11 cellular contexts compared by ENCODE assay signal in the genomic region with DNA sequence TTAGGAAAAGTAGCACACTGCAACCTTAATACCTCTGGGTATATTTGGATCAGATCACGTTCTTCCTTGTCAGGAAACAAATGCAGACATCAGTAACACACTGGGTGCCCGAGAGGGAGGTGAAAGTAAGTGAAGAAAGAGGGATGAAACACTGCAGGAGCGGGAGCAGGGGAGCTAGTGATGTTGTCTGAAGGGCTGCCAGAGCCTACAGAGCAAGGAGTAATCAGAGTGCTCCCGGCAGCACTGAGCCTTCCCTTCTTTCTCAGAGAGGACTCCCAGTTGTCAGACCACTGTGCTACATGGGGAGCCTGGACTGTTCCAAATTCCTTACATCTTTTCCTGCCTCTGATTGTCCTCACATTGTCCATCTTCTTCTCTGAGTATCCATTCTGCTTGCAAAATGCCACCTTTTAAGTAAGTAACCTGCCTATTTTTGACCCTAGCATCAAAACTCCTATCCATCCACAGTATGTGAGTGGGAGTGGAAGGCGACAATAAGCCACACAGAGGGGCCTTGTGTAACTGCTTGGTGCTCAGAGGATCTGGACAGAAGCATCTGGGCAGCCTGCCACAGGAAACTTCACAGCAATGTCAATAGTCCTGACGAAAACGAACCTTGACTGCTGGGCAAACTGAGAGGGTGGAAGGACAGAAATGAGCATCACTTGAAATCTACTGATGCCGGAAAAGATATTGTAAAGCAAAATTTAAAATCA. TPM values are rescaled to one million over a fixed set of nuclear protein-coding genes. Genes with fewer than 3 reads are reported as not detected.
DNase-seq lines count a peak whose midpoint lies in the region; TF ChIP-seq lines count a peak whose summit lies in the region.
"Had no signal": no experiment of that assay in that cellular context is flagged by ENCODE, and none has a peak within 500 bp of the region (broad histone marks: within the 10 kb centered on the region; RNA-seq: fewer than 3 reads in every experiment).

No MANE protein-coding gene starts in this region.

- no peak for TF ChIP-seq CTCF in DOHH2 (IDR thresholded peaks at IDR 0.05; ENCODE audit: low read depth, low read length, poor library complexity, severe bottlenecking)
- no peak for TF ChIP-seq CTCF in ascending aorta (IDR thresholded peaks at IDR 0.05)
- no peak for TF ChIP-seq CTCF in sigmoid colon (IDR thresholded peaks at IDR 0.05)

- no peak for TF ChIP-seq POLR2A in sigmoid colon (IDR thresholded peaks at IDR 0.05)

- H3K27me3 ChIP-seq in DOHH2 (ENCODE audit: control insufficient read depth, low read length): no peaks in the 10 kb centered on the region
- no peaks in the 10 kb centered on the region for H3K27me3 ChIP-seq in ascending aorta
- H3K27me3 ChIP-seq in sigmoid colon: no peaks in the 10 kb centered on the region
- H3K27me3 ChIP-seq: neutrophil had no signal

- H4K20me1 ChIP-seq in DOHH2 (ENCODE audit: control insufficient read depth, insufficient read depth, low read depth, low read length): no peaks in the 10 kb centered on the region

- H3F3A ChIP-seq in DOHH2 (ENCODE audit: control insufficient read depth, insufficient read depth): no peaks in the 10 kb centered on the region

- H3K9me3 ChIP-seq in DOHH2 (ENCODE audit: control insufficient read depth, insufficient read depth, low read length) (no peaks in the 10 kb centered on the region), ascending aorta (no peaks in the 10 kb centered on the region), sigmoid colon (no peaks in the 10 kb centered on the region)
- H3K9me3 ChIP-seq: neutrophil had no signal

- TF ChIP-seq EP300 in sigmoid colon (IDR thresholded peaks at IDR 0.05): no peak

- H3K27ac ChIP-seq in DOHH2 (ENCODE audit: low read depth, low read length) (peak overlapping the region; percentile 53), ascending aorta (peak overlapping the region; percentile 52 to 55), sigmoid colon (peak overlapping the region; percentile 64 to 81 (median 70))
- H3K27ac ChIP-seq: neutrophil, WERI-Rb-1 had no signal

- H3K36me3 ChIP-seq in DOHH2 (ENCODE audit: control insufficient read depth, low read length) (peaks cover 3% of the 10 kb centered on the region; the same call in 1 of the 2 replicates), ascending aorta (no peaks in the 10 kb centered on the region), sigmoid colon (no peaks in the 10 kb centered on the region)
- H3K36me3 ChIP-seq: neutrophil, WERI-Rb-1 had no signal

- H3K4me3 ChIP-seq in DOHH2 (ENCODE audit: low read length): peak overlapping the region; percentile 61
- no peak overlapping the region for H3K4me3 ChIP-seq in ascending aorta
- H3K4me3 ChIP-seq in sigmoid colon: no peak overlapping the region

- DNase-seq in ascending aorta (ENCODE audit: low spot score in 2 of 2) (no peak), inferior parietal cortex (ENCODE audit: extremely low spot score) (peak; percentile 57), sigmoid colon (no peak), LoVo (ENCODE audit: low spot score) (no peak), CD1c-positive myeloid dendritic cell (ENCODE audit: extremely low spot score) (no peak), NOMO-1 treated with DMSO at 0.1 percent for 48 hours (lab: John Stamatoyannopoulos, UW; ENCODE audit: unreplicated experiment) (no peak)
- no peak for DNase-seq in stimulated activated naive CD4-positive, alpha-beta T cell (lab: John Stamatoyannopoulos, UW)
- DNase-seq: NCI-H82, WERI-Rb-1 had no signal

- intact Hi-C loops in ascending aorta (cut with DNase I): no loop called here
- intact Hi-C loops in sigmoid colon (cut with DNase I): no loop called here

- no peaks in the 10 kb centered on the region for H3K79me2 ChIP-seq in DOHH2 (ENCODE audit: control insufficient read depth, low read length)

- WGBS in sigmoid colon, 2 donors: 55 to 79% methylated on average over 8 of the region's 8 CpGs

- peaks cover 25% of the 10 kb centered on the region for H3K4me1 ChIP-seq in DOHH2 (ENCODE audit: control insufficient read depth, low read length)
- H3K4me1 ChIP-seq in ascending aorta: peaks cover 4 to 17% of the 10 kb centered on the region in 2 donors
- H3K4me1 ChIP-seq in sigmoid colon: peaks cover 0 to 35% (median 23%) of the 10 kb centered on the region in 4 donors

- H3K9me2 ChIP-seq in DOHH2 (replicated peaks; ENCODE audit: control insufficient read depth, low read length): no peaks in the 10 kb centered on the region

- H3K4me2 ChIP-seq in DOHH2 (ENCODE audit: low read length): peak overlapping the region; percentile 73

RNA-seq across cellular contexts. Expression of a gene that starts 10.8 kb away (rescaled TPM):
- 63.2 TPM for total RNA-seq in ascending aorta
- total RNA-seq in sigmoid colon: 100 to 1,000 TPM in 1 of 4 donors, 10 to 100 TPM in 3; 53.7 to 102 (median 66.7) TPM
- 10 to 100 TPM in 2 of 3 donors, 1 to 10 TPM in 1; 8.4 to 13.9 (median 13.6) TPM for polyA plus RNA-seq in sigmoid colon
